In genomic region chr19:50510700-50511068, GRCh38 we compare ENCODE assay signal across 8 cellular contexts. TPM values are rescaled to one million over a fixed set of nuclear protein-coding genes. Genes with fewer than 3 reads are reported as not detected.
DNase-seq lines count a peak whose midpoint lies in the region; ATAC-seq and TF ChIP-seq lines count a peak whose summit lies in the region.

No MANE protein-coding gene starts in this region.

- H3K9ac ChIP-seq in SK-N-SH: peak overlapping the region; percentile 89

- ATAC-seq in HG02970 (IDR thresholded peaks at IDR 0.05; ENCODE audit: low FRiP score, unreplicated experiment): peak; percentile 2

- peak overlapping the region; percentile 29; the same call in 1 of the 2 replicates for H3K27ac ChIP-seq in ACC112 (ENCODE audit: low read depth, low read length)
- H3K27ac ChIP-seq in SK-N-SH (ENCODE audit: low read depth in 2 of 2, low read length in 1 of 2): peak overlapping the region; percentile 71 to 89; a peak in 3 of 4 replicates

- no peaks in the 10 kb centered on the region for H3K9me3 ChIP-seq in SK-N-SH

- 3% methylated on average over 10 of the region's 10 CpGs for WGBS in SK-N-SH (ENCODE audit: low lambda C conversion rate)

- TF ChIP-seq RAD21 in SK-N-SH (IDR thresholded peaks at IDR 0.05; ENCODE audit: low read length): no peak

- peak overlapping the region; percentile 69 for H2AFZ ChIP-seq in ACC112 (ENCODE audit: low read length, unreplicated experiment)
- peak overlapping the region; percentile 78; the same call in 1 of the 2 replicates for H2AFZ ChIP-seq in SK-N-SH (ENCODE audit: low read depth)

- H3K9me2 ChIP-seq in SK-N-SH: no peaks in the 10 kb centered on the region

- CTCF ChIA-PET in SK-N-SH (lab: Yijun Ruan, JAX): interaction anchor here (0.8 to 6.1 kb wide), 4 partner anchors 10 to 142 kb away, joined by 4 to 54 read pairs (median 11); no protein-coding TSS in a partner anchor

- peak overlapping the region; percentile 98 for H3K4me2 ChIP-seq in SK-N-SH

- no peaks in the 10 kb centered on the region for H3K4me1 ChIP-seq in ACC112 (ENCODE audit: control insufficient read depth, insufficient read depth, low read length, unreplicated experiment)
- H3K4me1 ChIP-seq in SK-N-SH (ENCODE audit: control insufficient read depth in 1 of 2, insufficient read depth in 2 of 2, low read depth in 1 of 2, low read length in 1 of 2): peaks cover 0 to 41% of the 10 kb centered on the region in 2 experiments; a peak in 1 of 4 replicates

- TF ChIP-seq EP300 in SK-N-SH (IDR thresholded peaks at IDR 0.05; ENCODE audit: borderline replicate concordance in 1 of 2, low read depth in 1 of 2, low read length in 1 of 2): no peak

- no peaks in the 10 kb centered on the region for H3K36me3 ChIP-seq in ACC112 (ENCODE audit: insufficient read depth, low read length)
- H3K36me3 ChIP-seq in SK-N-SH (replicated peaks in 1 of 2; ENCODE audit: control insufficient read depth in 1 of 2, insufficient read depth in 2 of 2, low read length in 1 of 2): no peaks in the 10 kb centered on the region

- POLR2A ChIA-PET in SK-N-SH (lab: Yijun Ruan, JAX): interaction anchor here (1.0 to 2.5 kb wide), 5 partner anchors 10 to 153 kb away, joined by 3 to 9 read pairs (median 4); partner anchors contain the start of genes NR1H2 and POLD1

- peak overlapping the region; percentile 96 for H3K4me3 ChIP-seq in ACC112 (ENCODE audit: low read depth, low read length)
- peak overlapping the region; percentile 83 to 88 for H3K4me3 ChIP-seq in SK-N-SH (ENCODE audit: low read depth in 2 of 2, low read length in 1 of 2)
- H3K4me3 ChIP-seq in fibroblast of the aortic adventitia (ENCODE audit: low read depth, low read length): peak overlapping the region; percentile 96
- H3K4me3 ChIP-seq in retinal pigment epithelial cell (ENCODE audit: low read length): peak overlapping the region; percentile 83

- TF ChIP-seq CTCF in SK-N-SH (IDR thresholded peaks at IDR 0.05) (no peak), fibroblast of the aortic adventitia (IDR thresholded peaks at IDR 0.05; ENCODE audit: insufficient read depth, low read length) (no peak), retinal pigment epithelial cell (conservative IDR thresholded peaks at IDR 0.05; ENCODE audit: low read depth, low read length) (no peak)

- H3F3A ChIP-seq in SK-N-SH (replicated peaks; ENCODE audit: insufficient read depth): no peaks in the 10 kb centered on the region

- H4K20me1 ChIP-seq in SK-N-SH (ENCODE audit: insufficient read depth): no peaks in the 10 kb centered on the region

- peaks cover 9% of the 10 kb centered on the region for H3K79me2 ChIP-seq in ACC112 (ENCODE audit: control insufficient read depth, insufficient read depth, low read length, unreplicated experiment)
- peaks cover 14% of the 10 kb centered on the region; the same call in 1 of the 2 replicates for H3K79me2 ChIP-seq in SK-N-SH (ENCODE audit: insufficient read depth)

- H3K27me3 ChIP-seq in ACC112 (ENCODE audit: insufficient read depth, low read length): no peaks in the 10 kb centered on the region
- no peaks in the 10 kb centered on the region for H3K27me3 ChIP-seq in SK-N-SH (ENCODE audit: insufficient read depth)

- DNase-seq in SK-N-SH (no peak), fibroblast of the aortic adventitia (ENCODE audit: low read depth) (peak; percentile 8), retinal pigment epithelial cell (ENCODE audit: low read depth) (no peak), AG08396 (ENCODE audit: low spot score) (no peak), dedifferentiated amniotic fluid mesenchymal stem cell (ENCODE audit: extremely low spot score) (no peak)
- DNase-seq in activated effector memory CD4-positive, alpha-beta T cell treated with anti-CD3 and anti-CD28 coated beads, Interleukin-2, amount 50 U/mL, for 16 hours: no peak

TF ChIP-seq in SK-N-SH, 30 proteins besides CTCF, POLR2A, EP300 and RAD21:
- TF ChIP-seq EZH2phosphoT487 (IDR thresholded peaks at IDR 0.05; ENCODE audit: borderline replicate concordance, low read depth): no peak
- TF ChIP-seq, protein P1, sequence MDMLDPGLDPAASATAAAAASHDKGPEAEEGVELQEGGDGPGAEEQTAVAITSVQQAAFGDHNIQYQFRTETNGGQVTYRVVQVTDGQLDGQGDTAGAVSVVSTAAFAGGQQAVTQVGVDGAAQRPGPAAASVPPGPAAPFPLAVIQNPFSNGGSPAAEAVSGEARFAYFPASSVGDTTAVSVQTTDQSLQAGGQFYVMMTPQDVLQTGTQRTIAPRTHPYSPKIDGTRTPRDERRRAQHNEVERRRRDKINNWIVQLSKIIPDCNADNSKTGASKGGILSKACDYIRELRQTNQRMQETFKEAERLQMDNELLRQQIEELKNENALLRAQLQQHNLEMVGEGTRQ (IDR thresholded peaks at IDR 0.05; ENCODE audit: borderline replicate concordance, low read depth, low read length): no peak
- TF ChIP-seq REST (IDR thresholded peaks at IDR 0.05; ENCODE audit: low read depth, low read length): no peak
- TF ChIP-seq RFX5 (IDR thresholded peaks at IDR 0.05; ENCODE audit: low read length): peak; percentile 27
- peak; percentile 88 for TF ChIP-seq MXI1 (IDR thresholded peaks at IDR 0.05; ENCODE audit: low read depth, low read length)
- no peak for TF ChIP-seq FOXJ3 (CRISPR knock-in tag; IDR thresholded peaks at IDR 0.05)
- no peak for TF ChIP-seq ELF1 (IDR thresholded peaks at IDR 0.05)
- TF ChIP-seq, protein P2, sequence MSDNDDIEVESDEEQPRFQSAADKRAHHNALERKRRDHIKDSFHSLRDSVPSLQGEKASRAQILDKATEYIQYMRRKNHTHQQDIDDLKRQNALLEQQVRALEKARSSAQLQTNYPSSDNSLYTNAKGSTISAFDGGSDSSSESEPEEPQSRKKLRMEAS (IDR thresholded peaks at IDR 0.05; ENCODE audit: low read depth): no peak

RNA-seq across cellular contexts. Expression of gene JOSD2, which starts 0.3 kb away (rescaled TPM):
- 71.5 and 81.2 TPM in 2 replicates for polyA plus RNA-seq in SK-N-SH (2012; rRNA removed)
- polyA plus RNA-seq in SK-N-SH (2012; cell fraction: cytosol; rRNA removed): 38.1 and 57.4 TPM in 2 replicates
- polyA plus RNA-seq in SK-N-SH (2012; cell fraction: nucleus; rRNA removed): 54.2 and 76.0 TPM in 2 replicates
- 12.1 and 26.7 TPM in 2 replicates for total RNA-seq in fibroblast of the aortic adventitia (ENCODE audit: low replicate concordance)

RNA-seq across cellular contexts. Expression of gene ASPDH, which starts 3.0 kb away (rescaled TPM):
- 0.07 and 0.32 TPM in 2 replicates for polyA plus RNA-seq in SK-N-SH (2012; rRNA removed)
- 0.17 and 0.25 TPM in 2 replicates for polyA plus RNA-seq in SK-N-SH (2012; cell fraction: cytosol; rRNA removed)
- polyA plus RNA-seq in SK-N-SH (2012; cell fraction: nucleus; rRNA removed): 0.17 and 0.56 TPM in 2 replicates
- total RNA-seq in fibroblast of the aortic adventitia (ENCODE audit: low replicate concordance): not detected in 2 replicates

RNA-seq across cellular contexts. Expression of gene GARIN5A, which starts 34.0 kb away (rescaled TPM):
- polyA plus RNA-seq in SK-N-SH (2012; rRNA removed): 1.1 and 1.3 TPM in 2 replicates
- 0.63 and 0.73 TPM in 2 replicates for polyA plus RNA-seq in SK-N-SH (2012; cell fraction: cytosol; rRNA removed)
- 0.80 and 1.00 TPM in 2 replicates for polyA plus RNA-seq in SK-N-SH (2012; cell fraction: nucleus; rRNA removed)
- total RNA-seq in fibroblast of the aortic adventitia (ENCODE audit: low replicate concordance): not detected in 2 replicates

RNA-seq across cellular contexts. Expression of gene EMC10, which starts 34.4 kb away (rescaled TPM):
- polyA plus RNA-seq in SK-N-SH (2012; rRNA removed): 218 and 219 TPM in 2 replicates
- polyA plus RNA-seq in SK-N-SH (2012; cell fraction: cytosol; rRNA removed): 127 and 185 TPM in 2 replicates
- polyA plus RNA-seq in SK-N-SH (2012; cell fraction: nucleus; rRNA removed): 80.6 and 85.4 TPM in 2 replicates
- 22.8 and 35.2 TPM in 2 replicates for total RNA-seq in fibroblast of the aortic adventitia (ENCODE audit: low replicate concordance)

RNA-seq across cellular contexts. Expression of gene LRRC4B, which starts 57.6 kb away (rescaled TPM):
- 5.4 and 6.9 TPM in 2 replicates for polyA plus RNA-seq in SK-N-SH (2012; rRNA removed)
- polyA plus RNA-seq in SK-N-SH (2012; cell fraction: cytosol; rRNA removed): 2.5 and 6.5 TPM in 2 replicates
- 5.2 and 6.2 TPM in 2 replicates for polyA plus RNA-seq in SK-N-SH (2012; cell fraction: nucleus; rRNA removed)
- total RNA-seq in fibroblast of the aortic adventitia (ENCODE audit: low replicate concordance): not detected in 2 replicates
